In genomic region chr2:71716697-71717624, GRCh38 we compare ENCODE assay signal across 9 cellular contexts.
DNase-seq lines count a peak whose midpoint lies in the region; ATAC-seq, FAIRE-seq and TF ChIP-seq lines count a peak whose summit lies in the region.
"Had no signal": no experiment of that assay in that cellular context is flagged by ENCODE, and none has a peak within 500 bp of the region (broad histone marks: within the 10 kb centered on the region; RNA-seq: fewer than 3 reads in every experiment).

No MANE protein-coding gene starts in this region.

- no TSS peak for BruUV-seq in HepG2 (replicated peaks; lab: Mats Ljungman, UMichigan)

- no peak overlapping the region for H3K9ac ChIP-seq in HepG2 (ENCODE audit: insufficient read depth, low read depth, low read length)

- TF ChIP-seq EP300 in Ishikawa (IDR thresholded peaks at IDR 0.05; ENCODE audit: borderline replicate concordance) = peak; percentile 29; the same call in 1 of the 2 replicates
- TF ChIP-seq EP300 in HepG2 (IDR thresholded peaks at IDR 0.05; ENCODE audit: low read depth in 2 of 2, low read length in 2 of 2) = peak in 1 of 2 experiments; percentile 79; a peak in 2 of 4 replicates
- no peak for TF ChIP-seq EP300 in HepG2 (CRISPR knock-in tag; IDR thresholded peaks at IDR 0.05; ENCODE audit: borderline replicate concordance)

- in situ Hi-C loops in HepG2 (cut with HindIII; ENCODE audit: extremely low pct_ligation_motif_present, low pct_unique_long_range_greater_than_20kb) = no loop called here

- no peaks in the 10 kb centered on the region for H3K79me2 ChIP-seq in HepG2 (ENCODE audit: insufficient read depth, low read length)

- no peaks in the 10 kb centered on the region for H3K36me3 ChIP-seq in HepG2 (replicated peaks in 1 of 2; ENCODE audit: control insufficient read depth in 1 of 2, insufficient read depth in 2 of 2, low read length in 2 of 2)
- no peaks in the 10 kb centered on the region for H3K36me3 ChIP-seq in esophagus squamous epithelium

- CTCF ChIA-PET in HepG2 (lab: Yijun Ruan, JAX; ENCODE audit: low intra/inter-chr PET ratio, low total read pairs) = no interaction called here

- DNase-seq in cardiac fibroblast (ENCODE audit: low read depth in 2 of 2) = peak; percentile 76 to 87
- peak; percentile 78 for DNase-seq in HepG2 (ENCODE audit: low spot score)
- peak; percentile 54 for DNase-seq in ureter (ENCODE audit: low spot score)
- DNase-seq in esophagus squamous epithelium (lab: John Stamatoyannopoulos, UW) = no peak
- no peak for DNase-seq in activated T-cell treated with anti-CD3 and anti-CD28 coated beads, Interleukin-2, amount 50 U/mL, for 48 hours

- TF ChIP-seq POLR2A in HepG2 (IDR thresholded peaks at IDR 0.05; ENCODE audit: insufficient read depth in 1 of 2, low read depth in 2 of 2, low read length in 2 of 2) = no peak
- TF ChIP-seq POLR2A in esophagus squamous epithelium (IDR thresholded peaks at IDR 0.05) = no peak

- peaks cover 87% of the 10 kb centered on the region for H3K4me1 ChIP-seq in HepG2 (ENCODE audit: insufficient read depth, low read length)
- H3K4me1 ChIP-seq in esophagus squamous epithelium = peaks cover 0 to 48% (median 29%) of the 10 kb centered on the region in 3 donors

- POLR2A ChIA-PET in HepG2 (lab: Yijun Ruan, JAX) = interaction anchor here (0.9 kb wide), 1 partner anchor 16 kb away, joined by 3 read pairs; no protein-coding TSS in a partner anchor

- no peak for FAIRE-seq in HepG2 (lab: Jason Lieb, UNC)
- FAIRE-seq: GM12891 had no signal

- peak overlapping the region; percentile 57 for H3K4me2 ChIP-seq in HepG2 (ENCODE audit: low read depth, low read length)

- WGBS in HepG2 (ENCODE audit: low lambda C conversion rate) = 7% methylated on average over 17 of the region's 17 CpGs
- 35 to 58% methylated on average over 11 to 12 of the region's 17 CpGs for WGBS in esophagus squamous epithelium, 2 donors

- TF ChIP-seq RAD21 in Ishikawa (IDR thresholded peaks at IDR 0.05; ENCODE audit: low read depth) (no peak), HepG2 (CRISPR knock-in tag; IDR thresholded peaks at IDR 0.05) (no peak)

- peaks cover 3 to 26% of the 10 kb centered on the region in 2 experiments; a peak in 4 of 5 replicates for H3K27me3 ChIP-seq in HepG2 (ENCODE audit: control insufficient read depth in 1 of 2, insufficient read depth in 2 of 2, low read length in 2 of 2)
- H3K27me3 ChIP-seq in esophagus squamous epithelium = no peaks in the 10 kb centered on the region

- TF ChIP-seq CTCF in cardiac fibroblast (IDR thresholded peaks at IDR 0.05; ENCODE audit: low read depth, low read length) (no peak), HepG2 (CRISPR knock-in tag; IDR thresholded peaks at IDR 0.05) (no peak), esophagus squamous epithelium (IDR thresholded peaks at IDR 0.05) (no peak)

- H3K9me3 ChIP-seq in HepG2 (ENCODE audit: low read length) (no peaks in the 10 kb centered on the region), esophagus squamous epithelium (no peaks in the 10 kb centered on the region)

- no peaks in the 10 kb centered on the region for H4K20me1 ChIP-seq in HepG2 (ENCODE audit: insufficient read depth, low read length)

- H3K27ac ChIP-seq in HepG2 (ENCODE audit: extremely low read length, insufficient read depth, low read length) (no peak overlapping the region), esophagus squamous epithelium (peak overlapping the region in 2 of 4 donors; percentile 31 to 42)

- peak; percentile 66 for ATAC-seq in HepG2
- ATAC-seq in GM21717 (IDR thresholded peaks at IDR 0.05; ENCODE audit: unreplicated experiment) = no peak

- intact Hi-C loops in HepG2 (cut with micrococcal nuclease; ENCODE audit: unreplicated experiment) = no loop called here
- intact Hi-C loops in esophagus squamous epithelium (cut with DNase I) = no loop called here

- no peak overlapping the region for H3K4me3 ChIP-seq in cardiac fibroblast (replicated peaks in 1 of 2; ENCODE audit: low read depth in 2 of 2, low read length in 2 of 2)
- peak overlapping the region in 1 of 3 experiments; percentile 28; a peak in 1 of 6 replicates for H3K4me3 ChIP-seq in HepG2 (replicated peaks in 1 of 3; ENCODE audit: insufficient read depth in 1 of 3, low read depth in 2 of 3, low read length in 3 of 3)
- H3K4me3 ChIP-seq in esophagus squamous epithelium = no peak overlapping the region
- H3K4me3 ChIP-seq: skin epidermis had no signal

- no peak overlapping the region for H2AFZ ChIP-seq in HepG2 (ENCODE audit: low read length)

TF ChIP-seq in Ishikawa, 13 proteins besides CTCF, POLR2A, EP300 and RAD21 (continues in another document):
- TF ChIP-seq MAX (IDR thresholded peaks at IDR 0.05) (no peak), CREB1 (IDR thresholded peaks at IDR 0.05; ENCODE audit: low read depth) (no peak), USF1 (IDR thresholded peaks at IDR 0.05) (no peak), FOXM1 (IDR thresholded peaks at IDR 0.05; ENCODE audit: borderline replicate concordance, low read depth) (no peak), ZBTB7A (IDR thresholded peaks at IDR 0.05; ENCODE audit: low read depth) (no peak), TCF12 (IDR thresholded peaks at IDR 0.05; ENCODE audit: low read depth) (peak; percentile 42; the same call in 1 of the 2 replicates), CEBPB (IDR thresholded peaks at IDR 0.05) (no peak), TEAD4 (IDR thresholded peaks at IDR 0.05) (0 out of 2 replicates have a peak, but pooled peaks have one; percentile 8), YY1 (IDR thresholded peaks at IDR 0.05; ENCODE audit: low read depth) (no peak)

TF ChIP-seq in HepG2, 621 proteins besides CTCF, POLR2A, EP300 and RAD21 (continues in another document):
- TF ChIP-seq KDM5A (IDR thresholded peaks at IDR 0.05; ENCODE audit: borderline replicate concordance, low read length) (no peak), NR2F1 (CRISPR knock-in tag; IDR thresholded peaks at IDR 0.05) (0 out of 4 replicates have a peak, but pooled peaks of 1 of the 2 experiments have one; percentile 34), ZNF382 (CRISPR knock-in tag; IDR thresholded peaks at IDR 0.05; ENCODE audit: borderline replicate concordance) (no peak), FOXP4 (CRISPR knock-in tag; IDR thresholded peaks at IDR 0.05) (peak; percentile 29; the same call in 1 of the 2 replicates), NR2C2 (CRISPR knock-in tag; IDR thresholded peaks at IDR 0.05; ENCODE audit: borderline replicate concordance) (peak; percentile 21; the same call in 1 of the 2 replicates), TEAD3 (CRISPR knock-in tag; optimal IDR thresholded peaks at IDR 0.05; ENCODE audit: borderline replicate concordance) (peak; percentile 49), HNRNPUL1 (IDR thresholded peaks at IDR 0.05; ENCODE audit: low read depth, low read length) (no peak), PHF21A (CRISPR knock-in tag; IDR thresholded peaks at IDR 0.05) (peak; percentile 66; the same call in 1 of the 2 replicates), HNRNPK (IDR thresholded peaks at IDR 0.05; ENCODE audit: low read depth, low read length, poor library complexity, severe bottlenecking) (no peak), PAXIP1 (CRISPR knock-in tag; conservative IDR thresholded peaks at IDR 0.05) (peak; percentile 50), HDAC1 (CRISPR knock-in tag; IDR thresholded peaks at IDR 0.05) (0 out of 2 replicates have a peak, but pooled peaks have one; percentile 18), E2F5 (CRISPR knock-in tag; conservative IDR thresholded peaks at IDR 0.05) (no peak), CHD4 (IDR thresholded peaks at IDR 0.05; ENCODE audit: borderline replicate concordance, low read length) (peak; percentile 74; the same call in 1 of the 2 replicates)

Comparison
In these comparisons a context has a peak if more than half of its experiments do, and no peak if none do; other contexts are left out.
1. DNase-seq: peak in cardiac fibroblast (2 of 2), HepG2 (single experiment) and ureter (single experiment); none in esophagus squamous epithelium (single experiment) and activated T-cell treated with anti-CD3 and anti-CD28 coated beads, Interleukin-2, amount 50 U/mL, for 48 hours (0 of 2).